18 cellular contexts compared by ENCODE assay signal in genomic region chr15:39315200-39315599, GRCh38.
"Had no signal": no experiment of that assay in that cellular context is flagged by ENCODE, and none has a peak within 500 bp of the region (broad histone marks: within the 10 kb centered on the region; RNA-seq: fewer than 3 reads in every experiment).

No MANE protein-coding gene starts in this region.

- H3K4me1 ChIP-seq: right atrium auricular region had no signal

- H3K27ac ChIP-seq: coronary artery, esophagus squamous epithelium, right atrium auricular region, skin epidermis, transverse colon had no signal

- H3K36me3 ChIP-seq: esophagus squamous epithelium, right atrium auricular region, transverse colon had no signal

- H3K4me3 ChIP-seq: coronary artery, esophagus squamous epithelium, right atrium auricular region, skin epidermis, transverse colon had no signal

- DNase-seq: activated CD4-positive, CD25-positive, alpha-beta regulatory T cell treated with anti-CD3 and anti-CD28 coated beads, Interleukin-2, amount 50 U/mL, for 72 hours; activated naive CD8-positive, alpha-beta T cell treated with anti-CD3 and anti-CD28 coated beads, Interleukin-2, amount 10 ng/mL, durations not matched to agents 7 days and 5 days; central memory CD4-positive, alpha-beta T cell; effector CD4-positive, alpha-beta T cell; esophagus squamous epithelium; foreskin melanocyte; immature natural killer cell; nephron progenitor cell; occipital lobe; stimulated activated CD4-positive, alpha-beta T cell treated with anti-CD3 and anti-CD28 coated beads, Interleukin-15, amount 100 ng/mL, for 24 hours; stimulated activated CD4-positive, alpha-beta T cell treated with anti-CD3 and anti-CD28 coated beads, Interleukin-4, amount 100 ng/mL, for 1 hour; stimulated activated naive CD4-positive, alpha-beta T cell treated with Interleukin-2 at 50 U/mL for 16 hours; T-helper 9 cell; transverse colon had no signal

- H3K27me3 ChIP-seq: esophagus squamous epithelium, right atrium auricular region, transverse colon had no signal

- FAIRE-seq: endothelial cell of umbilical vein had no signal
